Comparison of ENCODE assay signal across 8 cellular contexts in the genomic region with DNA sequence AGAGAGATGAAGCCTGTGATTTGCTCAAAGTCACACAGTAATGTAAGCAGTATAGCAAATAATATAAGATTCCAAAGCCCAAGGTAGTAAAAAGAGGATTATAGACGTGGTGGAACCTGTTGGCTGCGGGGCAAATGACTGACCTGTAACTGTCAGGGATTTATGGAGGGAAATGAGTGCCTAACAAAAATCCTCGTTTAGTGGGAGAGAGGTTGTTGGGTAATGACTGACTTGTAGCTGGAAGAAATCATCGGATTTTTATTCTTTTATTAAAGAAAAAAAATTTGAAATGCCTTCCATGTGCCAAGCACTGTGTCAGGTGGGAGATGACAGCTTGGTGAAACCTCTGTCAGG. TPM values are rescaled to one million over a fixed set of nuclear protein-coding genes. Genes with fewer than 3 reads are reported as not detected.
A peak's percentile ranks its signal among the peaks of the same experiment; 100 is the strongest.
DNase-seq lines count a peak whose midpoint lies in the region; ATAC-seq, FAIRE-seq and TF ChIP-seq lines count a peak whose summit lies in the region.

No MANE protein-coding gene starts in this region.

- BruUV-seq in PC-9 (replicated peaks; lab: Mats Ljungman, UMichigan), result TSS peak; percentile 99

- H3K36me3 Mint-ChIP-seq in CD8-positive, alpha-beta memory T cell, result peaks cover 3 to 33% (median 6%) of the 10 kb centered on the region in 3 donors
- peaks cover 9% of the 10 kb centered on the region for H3K36me3 Mint-ChIP-seq in osteocyte (ENCODE audit: unreplicated experiment)

- no peaks in the 10 kb centered on the region for H4K20me1 ChIP-seq in PC-9 (ENCODE audit: insufficient read depth)

- H3K27me3 ChIP-seq in CD8-positive, alpha-beta memory T cell (ENCODE audit: insufficient read depth, low read length, poor library complexity, severe bottlenecking), result no peaks in the 10 kb centered on the region
- no peaks in the 10 kb centered on the region for H3K27me3 ChIP-seq in PC-9 (ENCODE audit: insufficient read depth, low read depth)

- peaks cover 10% of the 10 kb centered on the region; the same call in 1 of the 2 replicates for H3F3A ChIP-seq in PC-9 (ENCODE audit: insufficient read depth, low read depth)

- no peaks in the 10 kb centered on the region for H3K27me3 Mint-ChIP-seq in CD8-positive, alpha-beta memory T cell
- H3K27me3 Mint-ChIP-seq in osteocyte (ENCODE audit: unreplicated experiment), result peaks cover 5% of the 10 kb centered on the region

- TF ChIP-seq POLR2A in GM12891 (IDR thresholded peaks at IDR 0.05; ENCODE audit: low read depth, low read length), result no peak

- no peak for ATAC-seq in GM19452 (IDR thresholded peaks at IDR 0.05; ENCODE audit: unreplicated experiment)

- H3K4me1 ChIP-seq in CD8-positive, alpha-beta memory T cell (ENCODE audit: insufficient read depth, low read length), result peaks cover 13% of the 10 kb centered on the region
- peaks cover 7% of the 10 kb centered on the region for H3K4me1 ChIP-seq in PC-9 (replicated peaks; ENCODE audit: insufficient read depth)

- CTCF ChIA-PET in CD8-positive, alpha-beta memory T cell (lab: Charles Lee), result interaction anchor here (2.0 to 3.5 kb wide), 2 partner anchors 13 to 89 kb away, joined by 10 to 15 read pairs; a partner anchor contains a TSS
- CTCF ChIA-PET in PC-9 (lab: Charles Lee), result no interaction called here

- peaks cover 27% of the 10 kb centered on the region for H3K36me3 ChIP-seq in CD8-positive, alpha-beta memory T cell (ENCODE audit: insufficient read depth, low read length)
- peaks cover 21% of the 10 kb centered on the region; the same call in 1 of the 2 replicates for H3K36me3 ChIP-seq in PC-9 (ENCODE audit: low read depth)

- H3K4me3 ChIP-seq in CD8-positive, alpha-beta memory T cell (ENCODE audit: low read length), result peak overlapping the region; percentile 95
- peak overlapping the region; percentile 96 for H3K4me3 ChIP-seq in PC-9

- no peak for FAIRE-seq in GM12891 (lab: Jason Lieb, UNC)

- no peak for DNase-seq in CD8-positive, alpha-beta memory T cell
- DNase-seq in PC-9 (no peak), epithelial cell of prostate (ENCODE audit: low read depth, low spot score) (no peak), osteocyte (ENCODE audit: extremely low spot score, unreplicated experiment) (no peak), epidermal melanocyte (ENCODE audit: insufficient read length, low spot score) (no peak), head of caudate nucleus (no peak), GM12891 (ENCODE audit: insufficient read length, low spot score) (no peak)

- peaks cover 25 to 49% (median 45%) of the 10 kb centered on the region in 3 donors for H3K4me1 Mint-ChIP-seq in CD8-positive, alpha-beta memory T cell
- peaks cover 21% of the 10 kb centered on the region for H3K4me1 Mint-ChIP-seq in osteocyte (ENCODE audit: unreplicated experiment)

- H3K4me2 ChIP-seq in PC-9, result peak overlapping the region; percentile 97

- H3K79me2 ChIP-seq in PC-9 (ENCODE audit: low read depth), result peaks cover 27% of the 10 kb centered on the region

- 0 out of 2 replicates have a peak, but pooled peaks have one; percentile 5 for TF ChIP-seq CTCF in PC-9 (conservative IDR thresholded peaks at IDR 0.05)
- TF ChIP-seq CTCF in osteocyte (IDR thresholded peaks at IDR 0.05), result no peak

- no peaks in the 10 kb centered on the region for H3K9me3 Mint-ChIP-seq in CD8-positive, alpha-beta memory T cell
- no peaks in the 10 kb centered on the region for H3K9me3 Mint-ChIP-seq in osteocyte (ENCODE audit: unreplicated experiment)

- H3K9me3 ChIP-seq in CD8-positive, alpha-beta memory T cell (ENCODE audit: low read length), result no peaks in the 10 kb centered on the region
- no peaks in the 10 kb centered on the region for H3K9me3 ChIP-seq in PC-9 (ENCODE audit: insufficient read depth, low read depth)

- peak overlapping the region; percentile 91 to 99 (median 97) for H3K27ac Mint-ChIP-seq in CD8-positive, alpha-beta memory T cell
- peak overlapping the region; percentile 91 for H3K27ac Mint-ChIP-seq in osteocyte (ENCODE audit: unreplicated experiment)

- H3K27ac ChIP-seq in CD8-positive, alpha-beta memory T cell (ENCODE audit: low read depth, low read length), result peak overlapping the region; percentile 92
- H3K27ac ChIP-seq in PC-9 (peak overlapping the region; percentile 17; the same call in 1 of the 2 replicates), epithelial cell of prostate (peak overlapping the region; percentile 77)

- no peaks in the 10 kb centered on the region for H3K9me2 ChIP-seq in PC-9 (ENCODE audit: insufficient read depth)

- H3K4me3 Mint-ChIP-seq in CD8-positive, alpha-beta memory T cell, result peak overlapping the region; percentile 92 to 98 (median 96)
- peak overlapping the region; percentile 98 for H3K4me3 Mint-ChIP-seq in osteocyte (ENCODE audit: unreplicated experiment)

- intact Hi-C loops in PC-9 (cut with micrococcal nuclease; ENCODE audit: unreplicated experiment), result loop anchor here (1.0 to 5.0 kb wide), 3 partner anchors 10 to 921 kb away; a partner anchor contains a TSS
- intact Hi-C loops in head of caudate nucleus (cut with DNase I), result loop anchor here (1.0 to 5.0 kb wide), 2 partner anchors 10 to 920 kb away; a partner anchor contains a TSS

- POLR2A ChIA-PET in CD8-positive, alpha-beta memory T cell (lab: Charles Lee), result interaction anchor here (0.5 to 1.1 kb wide), 2 partner anchors 11 to 191 kb away, joined by 4 to 8 read pairs; a partner anchor contains a TSS
- POLR2A ChIA-PET in PC-9 (lab: Charles Lee; ENCODE audit: unreplicated experiment), result interaction anchor here (1.0 kb wide), 1 partner anchor 13 kb away, joined by 12 read pairs; no protein-coding TSS in a partner anchor

- H2AFZ ChIP-seq in PC-9, result peak overlapping the region; percentile 80

TF ChIP-seq in GM12891, 5 proteins besides CTCF, POLR2A, EP300 and RAD21:
- TF ChIP-seq TAF1 (IDR thresholded peaks at IDR 0.05; ENCODE audit: low read depth, low read length), result no peak
TF ChIP-seq in GM12891: peak in this region for 0.

RNA-seq across cellular contexts. Expression of a gene that starts 0.6 kb away (rescaled TPM):
- 10 to 100 TPM; 22.4 to 23.4 TPM for total RNA-seq in CD8-positive, alpha-beta memory T cell
- polyA plus RNA-seq in CD8-positive, alpha-beta memory T cell, result 8.2 TPM
- 23.4 and 24.2 TPM in 2 replicates for total RNA-seq in PC-9 (2021)
- total RNA-seq in osteocyte, result 12.6 and 14.4 TPM in 2 replicates
- 15.7 TPM for polyA plus RNA-seq in GM12891 (2012; ENCODE audit: low read depth, missing spikeins)

RNA-seq across cellular contexts. Expression of a gene that starts 7.2 kb away (rescaled TPM):
- total RNA-seq in CD8-positive, alpha-beta memory T cell, result 1 to 10 TPM; 1.0 to 1.7 TPM
- polyA plus RNA-seq in CD8-positive, alpha-beta memory T cell, result 0.37 TPM
- total RNA-seq in PC-9 (2021) (0.48 and 0.98 TPM in 2 replicates), osteocyte (0.24 and 0.35 TPM in 2 replicates)
- 0.31 TPM for polyA plus RNA-seq in GM12891 (2012; ENCODE audit: low read depth, missing spikeins)

RNA-seq across cellular contexts. Expression of a gene that starts 11.0 kb away (rescaled TPM):
- 10 to 100 TPM; 83.9 to 89.0 TPM for total RNA-seq in CD8-positive, alpha-beta memory T cell
- polyA plus RNA-seq in CD8-positive, alpha-beta memory T cell, result 45.1 TPM
- 94.2 and 101 TPM in 2 replicates for total RNA-seq in PC-9 (2021)
- total RNA-seq in osteocyte, result 60.5 and 78.0 TPM in 2 replicates
- polyA plus RNA-seq in GM12891 (2012; ENCODE audit: low read depth, missing spikeins), result 28.2 TPM

RNA-seq across cellular contexts. Expression of a gene that starts 55.1 kb away (rescaled TPM):
- total RNA-seq in CD8-positive, alpha-beta memory T cell, result 10 to 100 TPM; 16.8 to 18.4 TPM
- polyA plus RNA-seq in CD8-positive, alpha-beta memory T cell, result 19.7 TPM
- 25.3 and 26.9 TPM in 2 replicates for total RNA-seq in PC-9 (2021)
- 18.5 and 20.4 TPM in 2 replicates for total RNA-seq in osteocyte
- 13.9 TPM for polyA plus RNA-seq in GM12891 (2012; ENCODE audit: low read depth, missing spikeins)

RNA-seq across cellular contexts. Expression of a gene that starts 55.5 kb away (rescaled TPM):
- total RNA-seq in CD8-positive, alpha-beta memory T cell, result 100 to 1,000 TPM; 129 to 131 TPM
- polyA plus RNA-seq in CD8-positive, alpha-beta memory T cell, result 89.9 TPM
- total RNA-seq in PC-9 (2021) (124 and 138 TPM in 2 replicates), osteocyte (61.9 and 62.2 TPM in 2 replicates)
- polyA plus RNA-seq in GM12891 (2012; ENCODE audit: low read depth, missing spikeins), result 50.1 TPM

Comparison
In these comparisons a context has a peak if more than half of its experiments do, and no peak if none do; other contexts are left out.
1. H3K27ac ChIP-seq: peak in every context shown above with its lines; median percentile 92 in CD8-positive, alpha-beta memory T cell; 77 in epithelial cell of prostate; 17 in PC-9.